ENCODE assay signal across 15 cellular contexts in the genomic region with DNA sequence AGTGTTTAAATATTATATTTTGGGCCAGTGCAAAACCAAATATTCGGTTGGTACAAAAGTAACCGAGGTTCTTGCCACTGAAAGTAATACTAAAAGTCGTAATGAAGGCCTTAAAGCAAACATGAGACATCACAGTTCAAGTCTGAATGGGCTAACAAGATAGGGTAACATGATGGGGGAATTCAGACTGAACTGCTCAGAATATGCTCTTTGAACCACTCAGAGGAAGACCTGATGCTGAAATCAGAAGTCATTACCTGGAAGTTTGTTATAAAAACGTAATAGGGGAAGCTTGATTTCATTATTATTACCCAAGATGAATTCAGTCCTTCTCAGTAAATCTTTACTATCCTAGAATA. TPM values are rescaled to one million over a fixed set of nuclear protein-coding genes. Genes with fewer than 3 reads are reported as not detected.
DNase-seq lines count a peak whose midpoint lies in the region; ATAC-seq and TF ChIP-seq lines count a peak whose summit lies in the region.
"Had no signal": no experiment of that assay in that cellular context is flagged by ENCODE, and none has a peak within 500 bp of the region (broad histone marks: within the 10 kb centered on the region; RNA-seq: fewer than 3 reads in every experiment).

No MANE protein-coding gene starts in this region.

- H3K4me1 ChIP-seq in ovary (ENCODE audit: insufficient read depth) (no peaks in the 10 kb centered on the region), esophagus muscularis mucosa (no peaks in the 10 kb centered on the region)
- H3K4me1 ChIP-seq: psoas muscle, thyroid gland had no signal

- no peak for TF ChIP-seq CTCF in VCaP (conservative IDR thresholded peaks at IDR 0.05)
- TF ChIP-seq CTCF in ovary (IDR thresholded peaks at IDR 0.05) = no peak
- TF ChIP-seq CTCF in esophagus muscularis mucosa (IDR thresholded peaks at IDR 0.05) = no peak

- TF ChIP-seq EP300 in ovary (IDR thresholded peaks at IDR 0.05) = no peak
- no peak for TF ChIP-seq EP300 in esophagus muscularis mucosa (IDR thresholded peaks at IDR 0.05)

- H3K27me3 ChIP-seq in ovary (no peaks in the 10 kb centered on the region), esophagus muscularis mucosa (no peaks in the 10 kb centered on the region)
- H3K27me3 ChIP-seq: thyroid gland had no signal

- no peak for DNase-seq in activated CD4-positive, alpha-beta T cell treated with anti-CD3 and anti-CD28 coated beads, Interleukin-2, amount 10 ng/mL, durations not matched to agents 24 days and 14 days
- DNase-seq in activated CD4-positive, alpha-beta T cell treated with anti-CD3 and anti-CD28 coated beads for 4 hours = no peak
- no peak for DNase-seq in naive thymus-derived CD8-positive, alpha-beta T cell
- no peak for DNase-seq in superior temporal gyrus (ENCODE audit: extremely low spot score)
- no peak for DNase-seq in ovary
- no peak for DNase-seq in esophagus muscularis mucosa (ENCODE audit: extremely low spot score)
- DNase-seq: H9, NCI-H1092 treated with DMSO at 0.1 percent for 48 hours, NCI-H774, psoas muscle, thyroid gland had no signal

- H3K9me3 ChIP-seq in ovary (no peaks in the 10 kb centered on the region), esophagus muscularis mucosa (no peaks in the 10 kb centered on the region)
- H3K9me3 ChIP-seq: psoas muscle, thyroid gland had no signal

- peaks cover 61% of the 10 kb centered on the region for H3K4me1 Mint-ChIP-seq in activated CD4-positive, alpha-beta T cell treated with anti-CD3 and anti-CD28 coated beads, Interleukin-2, amount 10 ng/mL, durations not matched to agents 24 days and 14 days
- peaks cover 20 to 50% (median 45%) of the 10 kb centered on the region in 4 donors for H3K4me1 Mint-ChIP-seq in naive thymus-derived CD8-positive, alpha-beta T cell

- H3K4me3 ChIP-seq in ovary = no peak overlapping the region
- H3K4me3 ChIP-seq in esophagus muscularis mucosa = no peak overlapping the region
- H3K4me3 ChIP-seq: psoas muscle, thyroid gland had no signal

- no peaks in the 10 kb centered on the region for H3K27me3 Mint-ChIP-seq in activated CD4-positive, alpha-beta T cell treated with anti-CD3 and anti-CD28 coated beads, Interleukin-2, amount 10 ng/mL, durations not matched to agents 24 days and 14 days
- no peaks in the 10 kb centered on the region for H3K27me3 Mint-ChIP-seq in naive thymus-derived CD8-positive, alpha-beta T cell

- H3K9me3 Mint-ChIP-seq in activated CD4-positive, alpha-beta T cell treated with anti-CD3 and anti-CD28 coated beads, Interleukin-2, amount 10 ng/mL, durations not matched to agents 24 days and 14 days = peaks cover 19% of the 10 kb centered on the region
- peaks cover 0 to 4% (median 0%) of the 10 kb centered on the region in 9 donors for H3K9me3 Mint-ChIP-seq in naive thymus-derived CD8-positive, alpha-beta T cell

- peaks cover 17% of the 10 kb centered on the region for H3K36me3 Mint-ChIP-seq in activated CD4-positive, alpha-beta T cell treated with anti-CD3 and anti-CD28 coated beads, Interleukin-2, amount 10 ng/mL, durations not matched to agents 24 days and 14 days (ENCODE audit: low read depth)
- H3K36me3 Mint-ChIP-seq in naive thymus-derived CD8-positive, alpha-beta T cell = peaks cover 0 to 2% (median 0%) of the 10 kb centered on the region in 3 donors

- peak overlapping the region; percentile 86 for H3K27ac Mint-ChIP-seq in activated CD4-positive, alpha-beta T cell treated with anti-CD3 and anti-CD28 coated beads, Interleukin-2, amount 10 ng/mL, durations not matched to agents 24 days and 14 days
- H3K27ac Mint-ChIP-seq in naive thymus-derived CD8-positive, alpha-beta T cell = peak overlapping the region; percentile 43 to 94 (median 78)
- H3K27ac Mint-ChIP-seq: H9 had no signal

- POLR2A ChIA-PET in naive thymus-derived CD8-positive, alpha-beta T cell (lab: Charles Lee) = interaction anchor here (0.6 to 4.2 kb wide), 6 partner anchors 11 to 97 kb away, joined by 3 to 65 read pairs (median 14); a partner anchor contains a TSS

- no peaks in the 10 kb centered on the region for H3K36me3 ChIP-seq in ovary
- H3K36me3 ChIP-seq in esophagus muscularis mucosa = peaks cover 0 to 3% (median 0%) of the 10 kb centered on the region in 4 donors
- H3K36me3 ChIP-seq: thyroid gland had no signal

- no peak for TF ChIP-seq POLR2A in ovary (IDR thresholded peaks at IDR 0.05)
- no peak for TF ChIP-seq POLR2A in esophagus muscularis mucosa (IDR thresholded peaks at IDR 0.05; ENCODE audit: low read depth)

- H3K27ac ChIP-seq in VCaP (peak overlapping the region; percentile 47), ovary (no peak overlapping the region), esophagus muscularis mucosa (replicated peaks in 1 of 4) (no peak overlapping the region)
- H3K27ac ChIP-seq: psoas muscle, thyroid gland had no signal

- H3K4me3 Mint-ChIP-seq in activated CD4-positive, alpha-beta T cell treated with anti-CD3 and anti-CD28 coated beads, Interleukin-2, amount 10 ng/mL, durations not matched to agents 24 days and 14 days = peak overlapping the region; percentile 62
- peak overlapping the region; percentile 48 to 77 (median 60) for H3K4me3 Mint-ChIP-seq in naive thymus-derived CD8-positive, alpha-beta T cell
- H3K4me3 Mint-ChIP-seq: H9 had no signal

- WGBS in ovary, 3 donors = 89 to 90% (median 89%) methylated on average over 4 of the region's 4 CpGs
- WGBS in esophagus muscularis mucosa = 77% methylated on average over 4 of the region's 4 CpGs

- intact Hi-C loops in activated CD4-positive, alpha-beta T cell treated with anti-CD3 and anti-CD28 coated beads, Interleukin-2, amount 10 ng/mL, durations not matched to agents 24 days and 14 days (cut with micrococcal nuclease) = loop anchor here (1.0 to 2.0 kb wide), 4 partner anchors 8 to 296 kb away; no protein-coding TSS in a partner anchor
- intact Hi-C loops in ovary (cut with DNase I) (loop anchor here in 1 of 4 donors (10.0 kb wide), 1 partner anchor 52 kb away; no protein-coding TSS in a partner anchor), esophagus muscularis mucosa (cut with DNase I) (no loop called here)

- peak; percentile 84 for ATAC-seq in GM18868 (IDR thresholded peaks at IDR 0.05; ENCODE audit: unreplicated experiment)
- peak; percentile 61 for ATAC-seq in naive thymus-derived CD8-positive, alpha-beta T cell
- ATAC-seq: left lobe of liver, psoas muscle had no signal

RNA-seq across cellular contexts. Expression of a gene that starts 26.6 kb away (rescaled TPM):
- total RNA-seq in activated CD4-positive, alpha-beta T cell treated with anti-CD3 and anti-CD28 coated beads, Interleukin-2, amount 10 ng/mL, durations not matched to agents 24 days and 14 days = not detected in 2 replicates
- not detected for total RNA-seq in naive thymus-derived CD8-positive, alpha-beta T cell
- polyA plus RNA-seq in naive thymus-derived CD8-positive, alpha-beta T cell = not detected
- total RNA-seq in ovary (1 to 10 TPM in 4 of 7 donors, under 1 TPM in 3; 0.91 to 2.7 (median 1.1) TPM), esophagus muscularis mucosa (1 to 10 TPM in 2 of 4 donors, under 1 TPM in 2; 0.40 to 3.7 (median 1.1) TPM)
- polyA plus RNA-seq in ovary = under 1 TPM in 1 of 2 donors, not detected in 1; 0.12 TPM
- total RNA-seq: H9, left lobe of liver had no signal
- polyA plus RNA-seq: AG04450 had no signal
